In the genomic region with DNA sequence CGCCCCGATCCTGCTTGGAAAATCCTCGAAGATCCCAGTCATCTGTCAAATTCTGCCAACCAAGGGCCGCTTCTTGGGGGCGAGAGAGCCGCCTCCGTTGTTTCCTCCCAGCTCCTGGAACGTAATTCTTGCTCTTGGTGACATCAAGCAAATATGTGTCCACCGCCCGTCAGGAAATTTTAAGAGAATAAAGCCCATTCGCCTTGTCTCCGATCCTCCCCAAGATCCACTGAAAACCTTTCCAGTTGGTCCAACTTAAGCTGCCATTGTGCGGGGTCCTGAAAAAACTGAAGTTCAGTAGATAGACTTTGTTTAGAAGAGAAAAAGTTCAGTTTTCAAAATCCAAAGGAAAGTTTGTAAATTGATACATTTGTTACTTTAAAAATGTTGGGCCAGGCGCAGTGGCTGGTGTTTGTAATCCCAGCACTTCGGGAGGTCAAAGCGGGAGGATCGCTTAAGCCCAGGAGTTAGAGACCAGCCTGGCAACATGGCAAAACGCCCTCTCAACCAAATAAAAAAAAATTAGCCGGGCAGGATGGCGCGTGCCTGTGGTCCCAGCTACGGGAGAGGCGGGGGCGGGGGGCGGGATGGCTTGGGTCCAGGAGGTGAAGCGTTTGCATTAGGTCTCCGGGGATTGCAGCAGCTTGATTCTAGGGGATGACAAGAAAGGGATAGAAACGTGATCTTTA, we compare ENCODE assay signal across 8 cellular contexts. TPM values are rescaled to one million over a fixed set of nuclear protein-coding genes. Genes with fewer than 3 reads are reported as not detected.
DNase-seq lines count a peak whose midpoint lies in the region.

No MANE protein-coding gene starts in this region.

- no peak overlapping the region for H2AFZ ChIP-seq in mesenchymal stem cell (ENCODE audit: low read depth, low read length)

- 21% methylated on average over 24 of the region's 28 CpGs for WGBS in mesenchymal stem cell
- WGBS in urinary bladder = 3% methylated on average over 28 of the region's 28 CpGs

- no peak overlapping the region for H3K18ac ChIP-seq in mesenchymal stem cell (ENCODE audit: low read depth in 1 of 2, low read length in 2 of 2)

- H4K91ac ChIP-seq in mesenchymal stem cell (ENCODE audit: low read length) = no peak overlapping the region

- no peaks in the 10 kb centered on the region for H3K9me3 ChIP-seq in mesenchymal stem cell (ENCODE audit: control insufficient read depth, low read length)

- no peak overlapping the region for H3K14ac ChIP-seq in mesenchymal stem cell (ENCODE audit: low read length in 2 of 2)

- H2BK15ac ChIP-seq in mesenchymal stem cell (ENCODE audit: low read depth, poor library complexity, severe bottlenecking) = no peak overlapping the region

- peak overlapping the region; percentile 81 for H4K8ac ChIP-seq in mesenchymal stem cell (ENCODE audit: low read length)

- H2AK5ac ChIP-seq in mesenchymal stem cell (ENCODE audit: low read length, severe bottlenecking) = no peak overlapping the region

- H3K4me3 ChIP-seq in mesenchymal stem cell (ENCODE audit: insufficient read depth in 1 of 2, low read depth in 1 of 2, low read length in 2 of 2) (peak overlapping the region; percentile 87 to 92), urinary bladder (ENCODE audit: low read depth, low read length) (peak overlapping the region; percentile 97)

- H3K27me3 ChIP-seq in mesenchymal stem cell (ENCODE audit: control insufficient read depth in 1 of 2, insufficient read depth in 1 of 2, low read length in 2 of 2) = peaks cover 0 to 4% of the 10 kb centered on the region in 2 experiments

- no peak overlapping the region for H2BK5ac ChIP-seq in mesenchymal stem cell (ENCODE audit: low read depth, low read length, poor library complexity, severe bottlenecking)

- peak overlapping the region; percentile 98 for H3K9ac ChIP-seq in mesenchymal stem cell (ENCODE audit: low read length)

- no peak overlapping the region for H3K4ac ChIP-seq in mesenchymal stem cell (ENCODE audit: low read depth in 1 of 2, low read length in 2 of 2)

- H2BK12ac ChIP-seq in mesenchymal stem cell (ENCODE audit: low read length in 2 of 2) = no peak overlapping the region

- in situ Hi-C loops in KBM-7 (cut with MboI; ENCODE audit: low pct_unique_long_range_greater_than_20kb, low sequenced_read_pairs) = no loop called here

- H2BK120ac ChIP-seq in mesenchymal stem cell (ENCODE audit: low read depth, low read length) = no peak overlapping the region

- H3K36me3 ChIP-seq in mesenchymal stem cell (ENCODE audit: control insufficient read depth in 1 of 2, insufficient read depth in 2 of 2, low read depth in 1 of 2, low read length in 2 of 2) (peaks cover 0 to 21% of the 10 kb centered on the region in 2 experiments), urinary bladder (ENCODE audit: insufficient read depth) (no peaks in the 10 kb centered on the region)

- no peak overlapping the region for H3K23ac ChIP-seq in mesenchymal stem cell (ENCODE audit: low read length in 2 of 2)

- peak overlapping the region; percentile 71 for H3K27ac ChIP-seq in mesenchymal stem cell (ENCODE audit: low read length, poor library complexity, severe bottlenecking)
- H3K27ac ChIP-seq in urinary bladder (ENCODE audit: low read depth) = peak overlapping the region; percentile 97

- peak overlapping the region; percentile 98 for H3K4me2 ChIP-seq in mesenchymal stem cell (ENCODE audit: low read length, poor library complexity, severe bottlenecking)

- peaks cover 5% of the 10 kb centered on the region for H3K4me1 ChIP-seq in mesenchymal stem cell (ENCODE audit: control insufficient read depth, insufficient read depth, low read depth, low read length)
- no peaks in the 10 kb centered on the region for H3K4me1 ChIP-seq in urinary bladder (ENCODE audit: insufficient read depth)

- DNase-seq in NCI-H1092 treated with DMSO at 0.1 percent for 48 hours (lab: John Stamatoyannopoulos, UW) (peak; percentile 53), NCI-H1092 (lab: John Stamatoyannopoulos, UW) (no peak), NCI-H524 (lab: John Stamatoyannopoulos, UW) (peak; percentile 66), cerebellum (ENCODE audit: low spot score) (peak; percentile 1), mesenchymal stem cell (peak; percentile 18), KBM-7 (no peak), NCI-H774 (lab: John Stamatoyannopoulos, UW) (no peak)

- H3K79me1 ChIP-seq in mesenchymal stem cell (replicated peaks; ENCODE audit: low read length, poor library complexity, severe bottlenecking) = peaks cover 1% of the 10 kb centered on the region

RNA-seq across cellular contexts. Expression of gene ZNF800, which starts 1.0 kb away (rescaled TPM):
- total RNA-seq in cerebellum (34.1 TPM), urinary bladder (42.5 TPM)
- polyA plus RNA-seq in mesenchymal stem cell (2013, experiment 1 of 2) = 23.8 TPM
- 21.7 TPM for polyA plus RNA-seq in mesenchymal stem cell (2013, experiment 2 of 2)
- 9.8 TPM for polyA plus RNA-seq in urinary bladder

Comparison
In these comparisons a context has a peak if more than half of its experiments do, and no peak if none do; other contexts are left out.
1. DNase-seq: peak in NCI-H1092 treated with DMSO at 0.1 percent for 48 hours (single experiment), NCI-H524 (2 of 2), cerebellum (single experiment) and mesenchymal stem cell (single experiment); none in NCI-H1092 (single experiment), KBM-7 (single experiment) and NCI-H774 (single experiment).